ENCODE assay signal across 2 cellular contexts in genomic region chr3:160001850-160002623, GRCh38.
TF ChIP-seq lines count a peak whose summit lies in the region.

No MANE protein-coding gene starts in this region.

TF ChIP-seq in liver, 16 proteins besides CTCF, POLR2A, EP300 and RAD21:
- peak; percentile 10 to 52 for TF ChIP-seq HNF4A (conservative IDR thresholded peaks at IDR 0.05)
- TF ChIP-seq JUND (IDR thresholded peaks at IDR 0.05) = no peak
- no peak for TF ChIP-seq GABPA (IDR thresholded peaks at IDR 0.05 in 1 of 2, conservative IDR thresholded peaks at IDR 0.05 in 1 of 2)
- TF ChIP-seq, protein P1, sequence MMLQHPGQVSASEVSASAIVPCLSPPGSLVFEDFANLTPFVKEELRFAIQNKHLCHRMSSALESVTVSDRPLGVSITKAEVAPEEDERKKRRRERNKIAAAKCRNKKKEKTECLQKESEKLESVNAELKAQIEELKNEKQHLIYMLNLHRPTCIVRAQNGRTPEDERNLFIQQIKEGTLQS (IDR thresholded peaks at IDR 0.05) = no peak
- TF ChIP-seq, protein P2, sequence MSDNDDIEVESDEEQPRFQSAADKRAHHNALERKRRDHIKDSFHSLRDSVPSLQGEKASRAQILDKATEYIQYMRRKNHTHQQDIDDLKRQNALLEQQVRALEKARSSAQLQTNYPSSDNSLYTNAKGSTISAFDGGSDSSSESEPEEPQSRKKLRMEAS (IDR thresholded peaks at IDR 0.05) = no peak
- TF ChIP-seq EGR1 (IDR thresholded peaks at IDR 0.05; ENCODE audit: low read depth in 2 of 2) = no peak
- peak; percentile 28 to 67 for TF ChIP-seq RXRA (IDR thresholded peaks at IDR 0.05)
- no peak for TF ChIP-seq REST (IDR thresholded peaks at IDR 0.05)
- TF ChIP-seq HNF4G (IDR thresholded peaks at IDR 0.05) = no peak
- no peak for TF ChIP-seq FOXA1 (IDR thresholded peaks at IDR 0.05)

TF ChIP-seq in HepG2, 621 proteins besides CTCF, POLR2A, EP300 and RAD21:
- TF ChIP-seq ZNF18 (CRISPR knock-in tag; IDR thresholded peaks at IDR 0.05; ENCODE audit: insufficient replicate concordance) = no peak
- TF ChIP-seq, protein P3, sequence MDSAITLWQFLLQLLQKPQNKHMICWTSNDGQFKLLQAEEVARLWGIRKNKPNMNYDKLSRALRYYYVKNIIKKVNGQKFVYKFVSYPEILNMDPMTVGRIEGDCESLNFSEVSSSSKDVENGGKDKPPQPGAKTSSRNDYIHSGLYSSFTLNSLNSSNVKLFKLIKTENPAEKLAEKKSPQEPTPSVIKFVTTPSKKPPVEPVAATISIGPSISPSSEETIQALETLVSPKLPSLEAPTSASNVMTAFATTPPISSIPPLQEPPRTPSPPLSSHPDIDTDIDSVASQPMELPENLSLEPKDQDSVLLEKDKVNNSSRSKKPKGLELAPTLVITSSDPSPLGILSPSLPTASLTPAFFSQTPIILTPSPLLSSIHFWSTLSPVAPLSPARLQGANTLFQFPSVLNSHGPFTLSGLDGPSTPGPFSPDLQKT (CRISPR knock-in tag; IDR thresholded peaks at IDR 0.05; ENCODE audit: borderline replicate concordance) = no peak
- no peak for TF ChIP-seq NFYB (CRISPR knock-in tag; IDR thresholded peaks at IDR 0.05)
- TF ChIP-seq, protein P4, sequence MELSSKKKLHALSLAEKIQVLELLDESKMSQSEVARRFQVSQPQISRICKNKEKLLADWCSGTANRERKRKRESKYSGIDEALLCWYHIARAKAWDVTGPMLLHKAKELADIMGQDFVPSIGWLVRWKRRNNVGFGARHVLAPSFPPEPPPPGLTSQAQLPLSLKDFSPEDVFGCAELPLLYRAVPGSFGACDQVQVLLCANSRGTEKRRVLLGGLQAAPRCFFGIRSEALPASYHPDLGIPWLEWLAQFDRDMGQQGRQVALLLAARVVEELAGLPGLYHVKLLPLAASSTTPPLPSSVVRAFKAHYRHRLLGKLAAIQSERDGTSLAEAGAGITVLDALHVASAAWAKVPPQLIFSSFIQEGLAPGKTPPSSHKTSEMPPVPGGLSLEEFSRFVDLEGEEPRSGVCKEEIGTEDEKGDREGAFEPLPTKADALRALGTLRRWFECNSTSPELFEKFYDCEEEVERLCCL (CRISPR knock-in tag; IDR thresholded peaks at IDR 0.05; ENCODE audit: borderline replicate concordance) = no peak
- TF ChIP-seq ZNF136 (CRISPR knock-in tag; IDR thresholded peaks at IDR 0.05; ENCODE audit: low read depth) = no peak
- no peak for TF ChIP-seq NFE2L2 (IDR thresholded peaks at IDR 0.05; ENCODE audit: low read length)
- no peak for TF ChIP-seq CHD2 (IDR thresholded peaks at IDR 0.05; ENCODE audit: low read depth, low read length)
- no peak for TF ChIP-seq HES4 (CRISPR knock-in tag; IDR thresholded peaks at IDR 0.05; ENCODE audit: borderline replicate concordance)
- no peak for TF ChIP-seq ZNF224 (CRISPR knock-in tag; IDR thresholded peaks at IDR 0.05)
- no peak for TF ChIP-seq TGIF2 (CRISPR knock-in tag; IDR thresholded peaks at IDR 0.05)
- TF ChIP-seq ZNF20 (CRISPR knock-in tag; IDR thresholded peaks at IDR 0.05) = no peak
- TF ChIP-seq, protein P5, sequence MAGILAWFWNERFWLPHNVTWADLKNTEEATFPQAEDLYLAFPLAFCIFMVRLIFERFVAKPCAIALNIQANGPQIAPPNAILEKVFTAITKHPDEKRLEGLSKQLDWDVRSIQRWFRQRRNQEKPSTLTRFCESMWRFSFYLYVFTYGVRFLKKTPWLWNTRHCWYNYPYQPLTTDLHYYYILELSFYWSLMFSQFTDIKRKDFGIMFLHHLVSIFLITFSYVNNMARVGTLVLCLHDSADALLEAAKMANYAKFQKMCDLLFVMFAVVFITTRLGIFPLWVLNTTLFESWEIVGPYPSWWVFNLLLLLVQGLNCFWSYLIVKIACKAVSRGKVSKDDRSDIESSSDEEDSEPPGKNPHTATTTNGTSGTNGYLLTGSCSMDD (CRISPR knock-in tag; IDR thresholded peaks at IDR 0.05) = no peak
- no peak for TF ChIP-seq PAF1 (CRISPR knock-in tag; IDR thresholded peaks at IDR 0.05)
- no peak for TF ChIP-seq TAF15 (IDR thresholded peaks at IDR 0.05; ENCODE audit: low read depth, low read length, poor library complexity, severe bottlenecking)
- no peak for TF ChIP-seq MEF2D (CRISPR knock-in tag; IDR thresholded peaks at IDR 0.05)
- no peak for TF ChIP-seq SRY (CRISPR knock-in tag; IDR thresholded peaks at IDR 0.05)
- no peak for TF ChIP-seq ZNF616 (CRISPR knock-in tag; IDR thresholded peaks at IDR 0.05; ENCODE audit: low read depth)
